ENCODE assay signal across 16 cellular contexts in genomic region chr20:53493201-53493908, GRCh38.
A peak's percentile ranks its signal among the peaks of the same experiment; 100 is the strongest.
DNase-seq lines count a peak whose midpoint lies in the region; ATAC-seq and TF ChIP-seq lines count a peak whose summit lies in the region.
"Had no signal": no experiment of that assay in that cellular context is flagged by ENCODE, and none has a peak within 500 bp of the region (broad histone marks: within the 10 kb centered on the region; RNA-seq: fewer than 3 reads in every experiment).

No MANE protein-coding gene starts in this region.

- H3K4me3 ChIP-seq in heart right ventricle = no peak overlapping the region

- H3K27me3 ChIP-seq in heart right ventricle (peaks cover 0 to 4% (median 0%) of the 10 kb centered on the region in 7 donors), foreskin keratinocyte (no peaks in the 10 kb centered on the region)
- H3K27me3 ChIP-seq: brain microvascular endothelial cell had no signal

- DNase-seq in heart right ventricle = no peak
- no peak for DNase-seq in cardiac septum (ENCODE audit: low spot score)
- DNase-seq in foreskin keratinocyte = no peak
- DNase-seq in type B pancreatic cell (ENCODE audit: extremely low spot score, unreplicated experiment) = no peak
- DNase-seq in germinal center (ENCODE audit: low spot score) = no peak
- DNase-seq in activated T-helper 2 cell treated with anti-CD3 and anti-CD28 coated beads, Interferon-gamma antibody, Interleukin-2, Interleukin-4, amounts not matched to agents 10 μg/mL and 5 μg/mL and 100 μg/mL, durations not matched to agents 14 hours and 24 hours and 36 hours (ENCODE audit: low spot score) = no peak
- DNase-seq: activated naive CD4-positive, alpha-beta T cell treated with anti-CD3 and anti-CD28 coated beads for 36 hours; activated T-cell treated with anti-CD3 and anti-CD28 coated beads for 4 hours; brain microvascular endothelial cell; foreskin melanocyte; natural killer cell; NCI-H1930; NCI-H510A treated with DMSO at 0.1 percent for 48 hours; stimulated activated naive CD8-positive, alpha-beta T cell treated with anti-CD3 and anti-CD28 coated beads, Interleukin-15, Interleukin-2, amounts not matched to agents 100 U/mL and 50 U/mL, for 24 hours had no signal

- peak in 7 of 9 donors; percentile 18 to 50 (median 29) for TF ChIP-seq CTCF in heart right ventricle (IDR thresholded peaks at IDR 0.05)
- peak; percentile 68 for TF ChIP-seq CTCF in VCaP (conservative IDR thresholded peaks at IDR 0.05)
- peak; percentile 29 for TF ChIP-seq CTCF in foreskin keratinocyte (conservative IDR thresholded peaks at IDR 0.05)
- TF ChIP-seq CTCF in type B pancreatic cell (conservative IDR thresholded peaks at IDR 0.05) = peak; percentile 59

- peaks cover 41% of the 10 kb centered on the region for H3K4me1 Mint-ChIP-seq in type B pancreatic cell (ENCODE audit: unreplicated experiment)
- peaks cover 8% of the 10 kb centered on the region for H3K4me1 Mint-ChIP-seq in activated T-helper 2 cell treated with anti-CD3 and anti-CD28 coated beads, Interferon-gamma antibody, Interleukin-2, Interleukin-4, amounts not matched to agents 10 μg/mL and 5 μg/mL and 100 μg/mL, durations not matched to agents 14 hours and 24 hours and 36 hours (ENCODE audit: low read depth)
- H3K4me1 Mint-ChIP-seq: natural killer cell had no signal

- H3K36me3 ChIP-seq in heart right ventricle = no peaks in the 10 kb centered on the region
- H3K36me3 ChIP-seq: brain microvascular endothelial cell had no signal

- peaks cover 0 to 6% (median 0%) of the 10 kb centered on the region in 11 donors for H3K9me3 ChIP-seq in heart right ventricle

- no peaks in the 10 kb centered on the region for H3K27me3 Mint-ChIP-seq in type B pancreatic cell
- H3K27me3 Mint-ChIP-seq in activated T-helper 2 cell treated with anti-CD3 and anti-CD28 coated beads, Interferon-gamma antibody, Interleukin-2, Interleukin-4, amounts not matched to agents 10 μg/mL and 5 μg/mL and 100 μg/mL, durations not matched to agents 14 hours and 24 hours and 36 hours (ENCODE audit: low read depth) = peaks cover 3% of the 10 kb centered on the region

- ATAC-seq in heart right ventricle (no peak), foreskin keratinocyte (no peak), HG03342 (IDR thresholded peaks at IDR 0.05; ENCODE audit: unreplicated experiment) (no peak)
- ATAC-seq: natural killer cell; stimulated activated naive CD8-positive, alpha-beta T cell treated with anti-CD3 and anti-CD28 coated beads, Interleukin-15, Interleukin-2, amounts not matched to agents 100 U/mL and 50 U/mL, for 24 hours had no signal

- peak overlapping the region; percentile 16 for H3K4me3 Mint-ChIP-seq in type B pancreatic cell
- no peak overlapping the region for H3K4me3 Mint-ChIP-seq in activated T-helper 2 cell treated with anti-CD3 and anti-CD28 coated beads, Interferon-gamma antibody, Interleukin-2, Interleukin-4, amounts not matched to agents 10 μg/mL and 5 μg/mL and 100 μg/mL, durations not matched to agents 14 hours and 24 hours and 36 hours (ENCODE audit: low read depth)
- H3K4me3 Mint-ChIP-seq: activated naive CD4-positive, alpha-beta T cell treated with anti-CD3 and anti-CD28 coated beads for 36 hours; natural killer cell had no signal

- peaks cover 5% of the 10 kb centered on the region for H3K9me3 Mint-ChIP-seq in type B pancreatic cell
- H3K9me3 Mint-ChIP-seq in activated T-helper 2 cell treated with anti-CD3 and anti-CD28 coated beads, Interferon-gamma antibody, Interleukin-2, Interleukin-4, amounts not matched to agents 10 μg/mL and 5 μg/mL and 100 μg/mL, durations not matched to agents 14 hours and 24 hours and 36 hours = no peaks in the 10 kb centered on the region
- H3K9me3 Mint-ChIP-seq: activated naive CD4-positive, alpha-beta T cell treated with anti-CD3 and anti-CD28 coated beads for 36 hours; natural killer cell had no signal

- peaks cover 8% of the 10 kb centered on the region for H3K36me3 Mint-ChIP-seq in type B pancreatic cell
- no peaks in the 10 kb centered on the region for H3K36me3 Mint-ChIP-seq in activated T-helper 2 cell treated with anti-CD3 and anti-CD28 coated beads, Interferon-gamma antibody, Interleukin-2, Interleukin-4, amounts not matched to agents 10 μg/mL and 5 μg/mL and 100 μg/mL, durations not matched to agents 14 hours and 24 hours and 36 hours (ENCODE audit: low read depth)
- H3K36me3 Mint-ChIP-seq: natural killer cell had no signal

- intact Hi-C loops in heart right ventricle (cut with DNase I) (no loop called here), cardiac septum (cut with DNase I) (loop anchor here (10.0 kb wide), 1 partner anchor 279 kb away; no protein-coding TSS in a partner anchor)
- intact Hi-C loops in activated T-helper 2 cell treated with anti-CD3 and anti-CD28 coated beads, Interferon-gamma antibody, Interleukin-2, Interleukin-4, amounts not matched to agents 10 μg/mL and 5 μg/mL and 100 μg/mL, durations not matched to agents 14 hours and 24 hours and 36 hours (cut with micrococcal nuclease) = no loop called here

- peak overlapping the region; percentile 23 for H3K27ac Mint-ChIP-seq in type B pancreatic cell
- no peak overlapping the region for H3K27ac Mint-ChIP-seq in activated T-helper 2 cell treated with anti-CD3 and anti-CD28 coated beads, Interferon-gamma antibody, Interleukin-2, Interleukin-4, amounts not matched to agents 10 μg/mL and 5 μg/mL and 100 μg/mL, durations not matched to agents 14 hours and 24 hours and 36 hours
- H3K27ac Mint-ChIP-seq: activated naive CD4-positive, alpha-beta T cell treated with anti-CD3 and anti-CD28 coated beads for 36 hours; natural killer cell had no signal

- H3K4me1 ChIP-seq in heart right ventricle = peaks cover 0 to 25% (median 5%) of the 10 kb centered on the region in 9 donors
- no peaks in the 10 kb centered on the region for H3K4me1 ChIP-seq in foreskin keratinocyte

- H3K27ac ChIP-seq in heart right ventricle = no peak overlapping the region
- H3K27ac ChIP-seq in VCaP = no peak overlapping the region
- no peak overlapping the region for H3K27ac ChIP-seq in foreskin keratinocyte
- H3K27ac ChIP-seq: brain microvascular endothelial cell had no signal

- 55 to 56% methylated on average over 4 of the region's 4 CpGs for WGBS in heart right ventricle, 2 donors
